1 cellular context compared by ENCODE assay signal in the genomic region with DNA sequence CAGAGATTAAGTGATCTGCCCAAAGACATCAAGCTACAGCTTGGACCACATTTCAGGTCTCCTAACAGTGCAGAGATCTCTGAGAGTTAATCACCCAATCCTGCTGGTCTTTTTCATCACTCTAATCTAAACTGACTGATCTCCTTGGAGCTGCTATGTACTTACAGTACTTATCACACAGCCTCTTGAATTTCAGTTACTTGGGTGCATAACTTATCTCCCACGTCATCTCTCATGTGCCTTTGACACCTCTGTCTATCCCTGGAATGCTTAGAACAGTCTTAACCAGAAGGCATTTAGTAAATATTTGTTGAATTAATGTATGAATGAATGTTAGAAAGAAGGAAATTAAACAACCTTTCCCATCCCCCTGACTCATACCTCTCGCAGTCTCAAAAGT.
TF ChIP-seq lines count a peak whose summit lies in the region.

No MANE protein-coding gene starts in this region.

TF ChIP-seq in endothelial cell of umbilical vein, 7 proteins besides CTCF, POLR2A, EP300 and RAD21 (continued from another document):
- TF ChIP-seq, protein P1, sequence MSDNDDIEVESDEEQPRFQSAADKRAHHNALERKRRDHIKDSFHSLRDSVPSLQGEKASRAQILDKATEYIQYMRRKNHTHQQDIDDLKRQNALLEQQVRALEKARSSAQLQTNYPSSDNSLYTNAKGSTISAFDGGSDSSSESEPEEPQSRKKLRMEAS (IDR thresholded peaks at IDR 0.05; ENCODE audit: insufficient read depth, insufficient read length) = no peak
- TF ChIP-seq MYC (IDR thresholded peaks at IDR 0.05; ENCODE audit: low read depth, low read length) (no peak), JUN (IDR thresholded peaks at IDR 0.05; ENCODE audit: borderline replicate concordance, insufficient read depth, insufficient read length, low read depth) (no peak), FOS (IDR thresholded peaks at IDR 0.05; ENCODE audit: borderline replicate concordance, insufficient read depth, low read length) (no peak)
